ENCODE assay signal across 13 cellular contexts in genomic region chr1:14939527-14940284, GRCh38.
A peak's percentile ranks its signal among the peaks of the same experiment; 100 is the strongest.
DNase-seq lines count a peak whose midpoint lies in the region; ATAC-seq and TF ChIP-seq lines count a peak whose summit lies in the region.
"Had no signal": no experiment of that assay in that cellular context is flagged by ENCODE, and none has a peak within 500 bp of the region (broad histone marks: within the 10 kb centered on the region; RNA-seq: fewer than 3 reads in every experiment).

No MANE protein-coding gene starts in this region.

- H3K36me3 ChIP-seq in mammary epithelial cell (ENCODE audit: insufficient read depth, low read length), result no peaks in the 10 kb centered on the region

- peaks cover 14% of the 10 kb centered on the region for H3K4me1 ChIP-seq in mammary epithelial cell (ENCODE audit: insufficient read depth, low read length)

- no peak overlapping the region for H3K27ac ChIP-seq in mammary epithelial cell (ENCODE audit: insufficient read depth, low read depth, low read length)
- H3K27ac ChIP-seq: PC-9 had no signal

- TF ChIP-seq POLR2A in lower leg skin (IDR thresholded peaks at IDR 0.05), result no peak

- TF ChIP-seq CTCF in AG04449 (IDR thresholded peaks at IDR 0.05; ENCODE audit: insufficient read depth, low read length, missing control alignments) (no peak), mammary epithelial cell (conservative IDR thresholded peaks at IDR 0.05 in 1 of 2, IDR thresholded peaks at IDR 0.05 in 1 of 2; ENCODE audit: extremely low read depth in 1 of 2, insufficient read depth in 1 of 2, low read depth in 1 of 2, low read length in 2 of 2) (no peak), lower leg skin (IDR thresholded peaks at IDR 0.05) (no peak)

- DNase-seq in AG04449 (ENCODE audit: low read depth, low spot score), result peak; percentile 52
- DNase-seq in HK-2 (ENCODE audit: unreplicated experiment), result peak; percentile 54
- peak; percentile 77 for DNase-seq in mammary epithelial cell
- DNase-seq in kidney tubule cell (ENCODE audit: low spot score), result peak; percentile 81
- DNase-seq in activated CD4-positive, alpha-beta memory T cell treated with anti-CD3 and anti-CD28 coated beads for 36 hours, result no peak
- DNase-seq in lower leg skin (ENCODE audit: low spot score in 2 of 2), result no peak
- no peak for DNase-seq in iPS-NIHi7 (ENCODE audit: extremely low spot score)
- DNase-seq: midbrain, NCI-H1105 treated with DMSO at 0.1 percent for 48 hours had no signal

- no peak for ATAC-seq in HG03469 (IDR thresholded peaks at IDR 0.05; ENCODE audit: unreplicated experiment)
- ATAC-seq: activated naive CD4-positive, alpha-beta T cell treated with anti-CD3 and anti-CD28 coated beads, Interleukin-2, amount 50 U/mL, for 72 hours had no signal

- H3K9me3 ChIP-seq in mammary epithelial cell (replicated peaks; ENCODE audit: insufficient read depth, low read length), result no peaks in the 10 kb centered on the region

- no peaks in the 10 kb centered on the region for H3K27me3 Mint-ChIP-seq in activated CD4-positive, alpha-beta memory T cell treated with anti-CD3 and anti-CD28 coated beads for 36 hours

- dilution Hi-C loops in mammary epithelial cell (cut with HindIII; ENCODE audit: low sequenced_read_pairs), result no loop called here

- H2AFZ ChIP-seq in mammary epithelial cell (ENCODE audit: low read depth, low read length), result no peak overlapping the region
- H2AFZ ChIP-seq: PC-9 had no signal

- peak overlapping the region; percentile 6 for H3K4me2 ChIP-seq in mammary epithelial cell (ENCODE audit: insufficient read depth, low read depth, low read length)
- H3K4me2 ChIP-seq: PC-9 had no signal

- CTCF ChIA-PET in AG04449 (lab: Yijun Ruan, JAX), result interaction anchor here (0.7 to 2.5 kb wide), 4 partner anchors 9 to 88 kb away, joined by 3 to 11 read pairs (median 4); no protein-coding TSS in a partner anchor
- CTCF ChIA-PET in mammary epithelial cell (lab: Charles Lee; ENCODE audit: low non-redundant PET), result no interaction called here
- CTCF ChIA-PET in activated CD4-positive, alpha-beta memory T cell treated with anti-CD3 and anti-CD28 coated beads for 36 hours (lab: Charles Lee), result no interaction called here

- POLR2A ChIA-PET in AG04449 (lab: Yijun Ruan, JAX), result no interaction called here
- POLR2A ChIA-PET in activated CD4-positive, alpha-beta memory T cell treated with anti-CD3 and anti-CD28 coated beads for 36 hours (lab: Charles Lee), result no interaction called here

- 86% methylated on average over 9 of the region's 9 CpGs for WGBS in mammary epithelial cell (ENCODE audit: low coverage, missing lambda C conversion rate)
- WGBS in lower leg skin, 2 donors, result 72 to 73% methylated on average over 9 of the region's 9 CpGs

- H3K27ac Mint-ChIP-seq in activated CD4-positive, alpha-beta memory T cell treated with anti-CD3 and anti-CD28 coated beads for 36 hours, result no peak overlapping the region
- H3K27ac Mint-ChIP-seq: activated naive CD4-positive, alpha-beta T cell treated with anti-CD3 and anti-CD28 coated beads, Interleukin-2, amount 50 U/mL, for 72 hours had no signal

- no peaks in the 10 kb centered on the region for H3K36me3 Mint-ChIP-seq in activated CD4-positive, alpha-beta memory T cell treated with anti-CD3 and anti-CD28 coated beads for 36 hours
- H3K36me3 Mint-ChIP-seq: activated naive CD4-positive, alpha-beta T cell treated with anti-CD3 and anti-CD28 coated beads, Interleukin-2, amount 50 U/mL, for 72 hours; CD14-positive monocyte had no signal

- no peaks in the 10 kb centered on the region for H4K20me1 ChIP-seq in mammary epithelial cell (ENCODE audit: insufficient read depth, low read length)

- H3K4me1 Mint-ChIP-seq in activated CD4-positive, alpha-beta memory T cell treated with anti-CD3 and anti-CD28 coated beads for 36 hours (ENCODE audit: low read depth), result no peaks in the 10 kb centered on the region
- H3K4me1 Mint-ChIP-seq: CD14-positive monocyte had no signal

- peaks cover 88% of the 10 kb centered on the region for H3K79me2 ChIP-seq in mammary epithelial cell (ENCODE audit: insufficient read depth, low read length)

- no peaks in the 10 kb centered on the region for H3K27me3 ChIP-seq in mammary epithelial cell (ENCODE audit: insufficient read depth, low read length)

- intact Hi-C loops in mammary epithelial cell (cut with micrococcal nuclease), result no loop called here
- intact Hi-C loops in activated CD4-positive, alpha-beta memory T cell treated with anti-CD3 and anti-CD28 coated beads for 36 hours (cut with micrococcal nuclease), result no loop called here
- intact Hi-C loops in lower leg skin (cut with DNase I; ENCODE audit: low total_unique reads), result no loop called here

- H3K4me3 Mint-ChIP-seq in activated CD4-positive, alpha-beta memory T cell treated with anti-CD3 and anti-CD28 coated beads for 36 hours, result no peak overlapping the region
- H3K4me3 Mint-ChIP-seq: CD14-positive monocyte had no signal

- BruUV-seq in mammary epithelial cell (replicated peaks; lab: Mats Ljungman, UMichigan), result no TSS peak

- H3K9ac ChIP-seq in mammary epithelial cell (ENCODE audit: insufficient read depth, low read length), result no peak overlapping the region

- no peak overlapping the region for H3K4me3 ChIP-seq in AG04449 (ENCODE audit: low read depth, low read length)
- H3K4me3 ChIP-seq in mammary epithelial cell (replicated peaks in 1 of 3; ENCODE audit: insufficient read depth in 1 of 3, low read depth in 2 of 3, low read length in 3 of 3), result no peak overlapping the region
- no peak overlapping the region for H3K4me3 ChIP-seq in lower leg skin (ENCODE audit: low read depth, poor library complexity, severe bottlenecking)
- H3K4me3 ChIP-seq: PC-9 had no signal

- in situ Hi-C loops in mammary epithelial cell (cut with MboI; ENCODE audit: low sequenced_read_pairs in 2 of 2), result no loop called here

- no peaks in the 10 kb centered on the region for H3K9me3 Mint-ChIP-seq in activated CD4-positive, alpha-beta memory T cell treated with anti-CD3 and anti-CD28 coated beads for 36 hours
- H3K9me3 Mint-ChIP-seq: activated naive CD4-positive, alpha-beta T cell treated with anti-CD3 and anti-CD28 coated beads, Interleukin-2, amount 50 U/mL, for 72 hours; CD14-positive monocyte had no signal

Comparison
In these comparisons a context has a peak if more than half of its experiments do, and no peak if none do; other contexts are left out.
1. DNase-seq: peak in AG04449 (single experiment), HK-2 (single experiment), mammary epithelial cell (single experiment) and kidney tubule cell (single experiment); none in activated CD4-positive, alpha-beta memory T cell treated with anti-CD3 and anti-CD28 coated beads for 36 hours (single experiment), lower leg skin (0 of 2) and iPS-NIHi7 (single experiment).